In genomic region chr7:81277691-81278090, GRCh38 we compare ENCODE assay signal across 8 cellular contexts.
"Had no signal": no experiment of that assay in that cellular context is flagged by ENCODE, and none has a peak within 500 bp of the region (broad histone marks: within the 10 kb centered on the region; RNA-seq: fewer than 3 reads in every experiment).

No MANE protein-coding gene starts in this region.

- H3K9me3 Mint-ChIP-seq: GM23338, H9 had no signal

- H3K27ac ChIP-seq: GM23248 had no signal

- DNase-seq: GM23248, GOT3, H7, H9, HCEC 1CT had no signal

- H3K4me3 ChIP-seq: GM23248, GM23338, HAP-1 had no signal

- ATAC-seq: GM23338, HCT116 had no signal

- H3K4me3 Mint-ChIP-seq: GM23338, H9 had no signal

- H3K9me3 ChIP-seq: HAP-1 had no signal

- H3K27ac Mint-ChIP-seq: GM23338, H9 had no signal

- H3K4me1 ChIP-seq: HAP-1 had no signal

- H3K36me3 ChIP-seq: HAP-1 had no signal
